In genomic region chr10:97065686-97066679, GRCh38 we compare ENCODE assay signal across 20 cellular contexts.
A peak's percentile ranks its signal among the peaks of the same experiment; 100 is the strongest.
DNase-seq lines count a peak whose midpoint lies in the region; FAIRE-seq and TF ChIP-seq lines count a peak whose summit lies in the region.
"Had no signal": no experiment of that assay in that cellular context is flagged by ENCODE, and none has a peak within 500 bp of the region (broad histone marks: within the 10 kb centered on the region; RNA-seq: fewer than 3 reads in every experiment).

No MANE protein-coding gene starts in this region.

- no peak for FAIRE-seq in kidney (lab: Jason Lieb, UNC)
- FAIRE-seq: GM12892, H54 had no signal

- H2BK15ac ChIP-seq in H9 (ENCODE audit: low read depth, low read length): no peak overlapping the region

- no peak overlapping the region for H3K18ac ChIP-seq in H9 (ENCODE audit: insufficient read length, low read depth, low read length)

- no peaks in the 10 kb centered on the region for H3K79me2 ChIP-seq in H9 (ENCODE audit: insufficient read depth, low read length)

- no peak overlapping the region for H2BK20ac ChIP-seq in H9 (ENCODE audit: low read depth, low read length, poor library complexity, severe bottlenecking)

- H4K20me1 ChIP-seq in H9 (ENCODE audit: control insufficient read depth, insufficient read depth, insufficient read length): peaks cover 2% of the 10 kb centered on the region

- intact Hi-C loops in kidney (cut with DNase I): no loop called here
- intact Hi-C loops in Calu3 (cut with micrococcal nuclease; ENCODE audit: unreplicated experiment): no loop called here

- no peak overlapping the region for H3K4me2 ChIP-seq in H9 (ENCODE audit: insufficient read depth, insufficient read length, low read length)

- no peaks in the 10 kb centered on the region for H3K27me3 ChIP-seq in H9 (ENCODE audit: insufficient read depth, low read length)

- H3K27me3 Mint-ChIP-seq in H9 (ENCODE audit: low read depth) (peaks cover 10% of the 10 kb centered on the region), Calu3 (ENCODE audit: unreplicated experiment) (peaks cover 52% of the 10 kb centered on the region)

- no peak overlapping the region for H3K14ac ChIP-seq in H9 (ENCODE audit: insufficient read depth, low read length)

- H2BK120ac ChIP-seq in H9 (ENCODE audit: low read depth, low read length, poor library complexity, severe bottlenecking): no peak overlapping the region

- no peak overlapping the region for H3K4me3 ChIP-seq in kidney (ENCODE audit: low read length in 2 of 2)

- CTCF ChIA-PET in Calu3 (lab: Charles Lee): interaction anchor here (0.7 to 1.0 kb wide), 2 partner anchors 28 to 29 kb away, joined by 3 to 4 read pairs; no protein-coding TSS in a partner anchor

- no peaks in the 10 kb centered on the region for H3K79me1 ChIP-seq in H9 (ENCODE audit: insufficient read depth, low read depth, low read length, poor library complexity, severe bottlenecking)

- no peak overlapping the region for H2BK5ac ChIP-seq in H9 (ENCODE audit: insufficient read length, low read length)

- H3K4me1 ChIP-seq in H9 (ENCODE audit: insufficient read depth, low read length) (no peaks in the 10 kb centered on the region), kidney (ENCODE audit: control insufficient read depth in 1 of 2, insufficient read depth in 1 of 2, low read depth in 1 of 2, low read length in 2 of 2) (no peaks in the 10 kb centered on the region)

- H3K9ac ChIP-seq in H9 (ENCODE audit: extremely low read depth, insufficient read length, low read length) (no peak overlapping the region), kidney (ENCODE audit: low read length in 2 of 2) (no peak overlapping the region)

- H3K9me3 Mint-ChIP-seq in H9: peaks cover 5 to 7% of the 10 kb centered on the region in 2 experiments; a peak in 2 of 5 replicates
- H3K9me3 Mint-ChIP-seq in Calu3 (ENCODE audit: low read depth, unreplicated experiment): peaks cover 3% of the 10 kb centered on the region

- peak overlapping the region in 2 of 3 experiments; percentile 21 to 29; a peak in 1 of 7 replicates for H3K27ac Mint-ChIP-seq in H9
- H3K27ac Mint-ChIP-seq in Calu3 (ENCODE audit: unreplicated experiment): no peak overlapping the region
- H3K27ac Mint-ChIP-seq: T-helper 17 cell had no signal

- BruUV-seq in Calu3 (replicated peaks; lab: Mats Ljungman, UMichigan): no TSS peak

- H3K4ac ChIP-seq in H9 (ENCODE audit: low read depth, low read length): no peak overlapping the region

- H3K23ac ChIP-seq in H9 (ENCODE audit: insufficient read length, low read depth, low read length): no peak overlapping the region

- H3K4me3 Mint-ChIP-seq in H9 (peak overlapping the region in 1 of 2 experiments; percentile 16; a peak in 1 of 5 replicates), Calu3 (ENCODE audit: low read depth, unreplicated experiment) (no peak overlapping the region)
- H3K4me3 Mint-ChIP-seq: T-helper 17 cell had no signal

- no peak overlapping the region for H3K27ac ChIP-seq in H9 (ENCODE audit: insufficient read length, low read depth, low read length)
- no peak overlapping the region for H3K27ac ChIP-seq in kidney (ENCODE audit: low read depth in 2 of 2, low read length in 2 of 2)
- H3K27ac ChIP-seq: C4-2B had no signal

- no peak overlapping the region for H3K56ac ChIP-seq in H9 (ENCODE audit: insufficient read length, low read depth, low read length)

- TF ChIP-seq CTCF in H9 (conservative IDR thresholded peaks at IDR 0.05) (no peak), kidney (IDR thresholded peaks at IDR 0.05; ENCODE audit: borderline replicate concordance, extremely low read depth, insufficient read depth) (no peak), Calu3 (IDR thresholded peaks at IDR 0.05; ENCODE audit: unreplicated experiment) (no peak)

- H3K23me2 ChIP-seq in H9 (ENCODE audit: insufficient read length, low read depth, low read length, poor library complexity, severe bottlenecking): no peaks in the 10 kb centered on the region

- H4K5ac ChIP-seq in H9 (ENCODE audit: insufficient read length, low read depth, low read length): no peak overlapping the region

- no peak overlapping the region for H2AK5ac ChIP-seq in H9 (ENCODE audit: insufficient read length, low read length)

- no CpG with 5 or more reads among the region's 18 CpGs for WGBS in H9 (ENCODE audit: extremely low coverage, insufficient read length, low lambda C conversion rate)

- H3T11ph ChIP-seq in H9 (ENCODE audit: low read length): no peak overlapping the region

- H3K36me3 Mint-ChIP-seq in H9 (ENCODE audit: insufficient read depth in 1 of 3, low read depth in 3 of 3) (peaks cover 0 to 5% (median 4%) of the 10 kb centered on the region in 3 experiments; a peak in 3 of 7 replicates), Calu3 (ENCODE audit: insufficient read depth, unreplicated experiment) (no peaks in the 10 kb centered on the region)

- H3K9me3 ChIP-seq in H9 (ENCODE audit: control insufficient read depth, low read depth, low read length) (no peaks in the 10 kb centered on the region), kidney (ENCODE audit: control insufficient read depth in 1 of 2, low read length in 2 of 2) (peaks cover 0 to 3% of the 10 kb centered on the region in 2 donors)

- no peak overlapping the region for H2BK12ac ChIP-seq in H9 (ENCODE audit: insufficient read length, low read depth, low read length)

- no peak overlapping the region for H2AFZ ChIP-seq in H9 (ENCODE audit: low read length)

- no peak overlapping the region for H4K8ac ChIP-seq in H9 (replicated peaks; ENCODE audit: insufficient read length, low read depth, low read length)

- no peak overlapping the region for H4K91ac ChIP-seq in H9 (ENCODE audit: insufficient read length, low read depth, low read length)

- no peaks in the 10 kb centered on the region for H3K36me3 ChIP-seq in kidney (ENCODE audit: control insufficient read depth in 1 of 2, insufficient read depth in 2 of 2, low read length in 2 of 2)

- DNase-seq in ELF-1 (ENCODE audit: low read depth, low spot score) (peak; percentile 54), H9 (peak; percentile 68), SK-N-DZ (ENCODE audit: low spot score) (peak; percentile 27), kidney (peak; percentile 27), globus pallidus (ENCODE audit: low spot score) (no peak), NCI-H2029 treated with DMSO at 0.1 percent for 48 hours (lab: John Stamatoyannopoulos, UW) (no peak), dedifferentiated amniotic fluid mesenchymal stem cell (ENCODE audit: extremely low spot score) (no peak), Calu3 (no peak)
- DNase-seq: DMS 273 treated with DMSO at 0.1 percent for 48 hours, GF-D8, KBM-7, NCI-H1092, NCI-H1694, NCI-H2171, NCI-H510A treated with DMSO at 0.1 percent for 48 hours, SHP77 treated with DMSO at 0.1 percent for 48 hours, T-helper 17 cell had no signal

- H3K4me1 Mint-ChIP-seq in H9 (peaks cover 30 to 37% of the 10 kb centered on the region in 2 experiments), Calu3 (ENCODE audit: low read depth, unreplicated experiment) (peaks cover 19% of the 10 kb centered on the region)

Comparison
In these comparisons a context has a peak if more than half of its experiments do, and no peak if none do; other contexts are left out.
1. DNase-seq: peak in ELF-1 (single experiment), H9 (single experiment), SK-N-DZ (single experiment) and kidney (single experiment); none in globus pallidus (single experiment), NCI-H2029 treated with DMSO at 0.1 percent for 48 hours (single experiment), dedifferentiated amniotic fluid mesenchymal stem cell (single experiment) and Calu3 (single experiment).